9 cellular contexts compared by ENCODE assay signal in the genomic region with DNA sequence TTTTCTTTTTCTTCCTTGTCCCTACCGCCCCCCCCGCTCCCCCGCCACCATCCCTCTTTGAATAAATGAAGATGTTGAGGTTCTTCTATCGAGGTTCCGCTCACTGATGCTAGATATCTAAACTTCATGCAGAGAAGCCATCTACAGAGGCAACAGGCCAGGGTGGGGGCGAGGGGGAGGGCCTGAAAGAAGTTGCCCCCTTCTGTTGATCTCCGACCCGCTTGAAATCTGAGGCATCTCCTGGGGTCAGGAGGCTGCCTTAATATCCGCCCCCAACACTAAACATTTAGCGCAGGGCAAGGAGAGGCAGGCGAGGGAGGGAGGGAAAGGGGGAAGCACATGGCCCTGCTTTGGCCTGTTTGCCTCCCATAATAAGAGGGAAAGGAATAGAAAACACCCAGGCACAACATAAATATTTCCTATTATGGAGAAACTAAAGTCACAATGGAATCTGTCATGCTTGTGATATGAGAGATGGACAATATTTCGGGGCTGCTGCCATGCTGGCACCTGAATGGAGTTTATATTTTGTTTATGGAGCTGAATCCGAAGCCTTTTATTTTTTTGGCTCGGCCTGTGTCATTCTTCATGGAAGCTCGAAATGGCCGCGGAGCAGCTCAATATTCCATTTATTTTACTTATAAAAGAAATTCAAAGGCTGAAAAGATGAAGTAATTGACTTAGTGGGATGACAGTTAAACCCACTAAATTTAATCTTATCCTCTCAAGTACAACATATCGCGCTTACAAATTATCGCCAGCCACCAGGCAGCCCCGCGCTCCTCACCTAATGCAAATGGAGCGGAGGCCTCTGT.
DNase-seq lines count a peak whose midpoint lies in the region; ATAC-seq, FAIRE-seq and TF ChIP-seq lines count a peak whose summit lies in the region.
"Had no signal": no experiment of that assay in that cellular context is flagged by ENCODE, and none has a peak within 500 bp of the region (broad histone marks: within the 10 kb centered on the region; RNA-seq: fewer than 3 reads in every experiment).

No MANE protein-coding gene starts in this region.

- H3K27ac Mint-ChIP-seq in activated naive CD4-positive, alpha-beta T cell treated with anti-CD3 and anti-CD28 coated beads, Interleukin-2, amount 10 ng/mL, durations not matched to agents 7 days and 5 days, result peak overlapping the region; percentile 98

- peaks cover 6% of the 10 kb centered on the region for H3K27me3 ChIP-seq in mammary epithelial cell (ENCODE audit: insufficient read depth, low read length)
- peaks cover 0 to 5% (median 0%) of the 10 kb centered on the region in 4 donors for H3K27me3 ChIP-seq in upper lobe of left lung

- no peaks in the 10 kb centered on the region for H3K4me1 ChIP-seq in mammary epithelial cell (ENCODE audit: insufficient read depth, low read length)
- H3K4me1 ChIP-seq in mesodermal cell (ENCODE audit: control insufficient read depth, insufficient read depth, low read length, poor library complexity, severe bottlenecking), result peaks cover 10% of the 10 kb centered on the region
- H3K4me1 ChIP-seq in upper lobe of left lung, result peaks cover 0 to 17% (median 5%) of the 10 kb centered on the region in 4 donors

- H3K9me3 ChIP-seq in mammary epithelial cell (replicated peaks; ENCODE audit: insufficient read depth, low read length), result no peaks in the 10 kb centered on the region
- H3K9me3 ChIP-seq in mesodermal cell (ENCODE audit: control insufficient read depth, low read length), result no peaks in the 10 kb centered on the region
- H3K9me3 ChIP-seq in upper lobe of left lung, result no peaks in the 10 kb centered on the region

- no peaks in the 10 kb centered on the region for H4K20me1 ChIP-seq in mammary epithelial cell (ENCODE audit: insufficient read depth, low read length)

- no peaks in the 10 kb centered on the region for H3K79me2 ChIP-seq in mammary epithelial cell (ENCODE audit: insufficient read depth, low read length)

- TF ChIP-seq POLR2A in upper lobe of left lung (IDR thresholded peaks at IDR 0.05), result no peak

- CTCF ChIA-PET in activated naive CD4-positive, alpha-beta T cell treated with anti-CD3 and anti-CD28 coated beads, Interleukin-2, amount 10 ng/mL, durations not matched to agents 7 days and 5 days (lab: Charles Lee), result no interaction called here
- CTCF ChIA-PET in mammary epithelial cell (lab: Charles Lee; ENCODE audit: low non-redundant PET), result no interaction called here

- H3K27me3 Mint-ChIP-seq in activated naive CD4-positive, alpha-beta T cell treated with anti-CD3 and anti-CD28 coated beads, Interleukin-2, amount 10 ng/mL, durations not matched to agents 7 days and 5 days, result peaks cover 34% of the 10 kb centered on the region

- 73% methylated on average over 13 of the region's 23 CpGs for WGBS in mammary epithelial cell (ENCODE audit: low coverage, missing lambda C conversion rate)
- WGBS in mesodermal cell (ENCODE audit: insufficient coverage in 2 of 2), 2 experiments, result 40 to 42% methylated on average over 1 to 4 of the region's 23 CpGs
- 59 to 63% methylated on average over 23 of the region's 23 CpGs for WGBS in upper lobe of left lung, 2 donors

- peak overlapping the region; percentile 76 for H3K4me2 ChIP-seq in mammary epithelial cell (ENCODE audit: insufficient read depth, low read depth, low read length)

- ATAC-seq in upper lobe of left lung (ENCODE audit: low FRiP score in 2 of 2) (peak in 1 of 2 donors; percentile 7), GM18909 (IDR thresholded peaks at IDR 0.05; ENCODE audit: poor library complexity, unreplicated experiment) (no peak)

- no peaks in the 10 kb centered on the region for H3K36me3 Mint-ChIP-seq in activated naive CD4-positive, alpha-beta T cell treated with anti-CD3 and anti-CD28 coated beads, Interleukin-2, amount 10 ng/mL, durations not matched to agents 7 days and 5 days

- no TSS peak for BruUV-seq in mammary epithelial cell (replicated peaks; lab: Mats Ljungman, UMichigan)

- TF ChIP-seq CTCF in mammary epithelial cell (conservative IDR thresholded peaks at IDR 0.05 in 1 of 2, IDR thresholded peaks at IDR 0.05 in 1 of 2; ENCODE audit: extremely low read depth in 1 of 2, insufficient read depth in 1 of 2, low read depth in 1 of 2, low read length in 2 of 2) (no peak), upper lobe of left lung (IDR thresholded peaks at IDR 0.05) (no peak)

- intact Hi-C loops in mammary epithelial cell (cut with micrococcal nuclease), result no loop called here

- H3K9me3 Mint-ChIP-seq in activated naive CD4-positive, alpha-beta T cell treated with anti-CD3 and anti-CD28 coated beads, Interleukin-2, amount 10 ng/mL, durations not matched to agents 7 days and 5 days, result no peaks in the 10 kb centered on the region

- no peak overlapping the region for H3K9ac ChIP-seq in mammary epithelial cell (ENCODE audit: insufficient read depth, low read length)

- in situ Hi-C loops in mammary epithelial cell (cut with MboI; ENCODE audit: low sequenced_read_pairs in 2 of 2), result no loop called here

- no peak for FAIRE-seq in GM19239 (lab: Jason Lieb, UNC)

- no peak for TF ChIP-seq EP300 in upper lobe of left lung (IDR thresholded peaks at IDR 0.05)

- H3K4me3 ChIP-seq in mammary epithelial cell (replicated peaks in 1 of 3; ENCODE audit: insufficient read depth in 1 of 3, low read depth in 2 of 3, low read length in 3 of 3), result peak overlapping the region; percentile 16 to 43 (median 32)
- peak overlapping the region; percentile 46 for H3K4me3 ChIP-seq in mesodermal cell (ENCODE audit: extremely low read depth, insufficient read depth, low read length, poor library complexity, severe bottlenecking)
- H3K4me3 ChIP-seq in upper lobe of left lung, result peak overlapping the region in 3 of 4 donors; percentile 45 to 56 (median 55)

- H3K27ac ChIP-seq in mammary epithelial cell (ENCODE audit: insufficient read depth, low read depth, low read length), result no peak overlapping the region
- H3K27ac ChIP-seq in mesodermal cell (ENCODE audit: low read depth, low read length, severe bottlenecking), result no peak overlapping the region
- H3K27ac ChIP-seq in upper lobe of left lung, result peak overlapping the region in 1 of 4 donors; percentile 42
- H3K27ac ChIP-seq: WERI-Rb-1 had no signal

- peak overlapping the region; percentile 82 for H2AFZ ChIP-seq in mammary epithelial cell (ENCODE audit: low read depth, low read length)

- no peak for DNase-seq in activated naive CD4-positive, alpha-beta T cell treated with anti-CD3 and anti-CD28 coated beads, Interleukin-2, amount 10 ng/mL, durations not matched to agents 7 days and 5 days
- DNase-seq in activated naive CD4-positive, alpha-beta T cell treated with Interleukin-2 at 50 U/mL for 16 hours, result no peak
- no peak for DNase-seq in mammary epithelial cell
- DNase-seq in upper lobe of left lung, result no peak
- DNase-seq in GM19239 (ENCODE audit: insufficient read length, low spot score), result no peak
- no peak for DNase-seq in NCI-H446 (lab: John Stamatoyannopoulos, UW)

- dilution Hi-C loops in mammary epithelial cell (cut with HindIII; ENCODE audit: low sequenced_read_pairs), result no loop called here

- H3K36me3 ChIP-seq in mammary epithelial cell (ENCODE audit: insufficient read depth, low read length), result no peaks in the 10 kb centered on the region
- no peaks in the 10 kb centered on the region for H3K36me3 ChIP-seq in mesodermal cell (ENCODE audit: control insufficient read depth, insufficient read depth, low read length)
- H3K36me3 ChIP-seq in upper lobe of left lung, result no peaks in the 10 kb centered on the region
- H3K36me3 ChIP-seq: WERI-Rb-1 had no signal

- peaks cover 13% of the 10 kb centered on the region for H3K4me1 Mint-ChIP-seq in activated naive CD4-positive, alpha-beta T cell treated with anti-CD3 and anti-CD28 coated beads, Interleukin-2, amount 10 ng/mL, durations not matched to agents 7 days and 5 days

- peak overlapping the region; percentile 82 for H3K4me3 Mint-ChIP-seq in activated naive CD4-positive, alpha-beta T cell treated with anti-CD3 and anti-CD28 coated beads, Interleukin-2, amount 10 ng/mL, durations not matched to agents 7 days and 5 days
